In genomic region chr12:121536929-121537813, GRCh38 we compare ENCODE assay signal across 8 cellular contexts. TPM values are rescaled to one million over a fixed set of nuclear protein-coding genes. Genes with fewer than 3 reads are reported as not detected.
A peak's percentile ranks its signal among the peaks of the same experiment; 100 is the strongest.
DNase-seq lines count a peak whose midpoint lies in the region; ATAC-seq and TF ChIP-seq lines count a peak whose summit lies in the region.

No MANE protein-coding gene starts in this region.

- H3K27me3 Mint-ChIP-seq in Caco-2 (ENCODE audit: insufficient read depth, unreplicated experiment), result no peaks in the 10 kb centered on the region
- H3K27me3 Mint-ChIP-seq in activated T-helper 1 cell treated with anti-CD3 and anti-CD28 coated beads, Interleukin-12 subunit alpha, Interleukin-12 subunit beta, Interleukin-2, Interleukin-4 antibody, amounts not matched to agents 30 ng/mL and 10 ng/mL and 1 ng/mL, durations not matched to agents 14 hours and 24 hours and 36 hours (ENCODE audit: insufficient read depth), result peaks cover 4% of the 10 kb centered on the region
- no peaks in the 10 kb centered on the region for H3K27me3 Mint-ChIP-seq in natural killer cell (ENCODE audit: low read depth in 2 of 2)

- TF ChIP-seq CTCF in Caco-2 (IDR thresholded peaks at IDR 0.05; ENCODE audit: insufficient read depth in 1 of 2, low read depth in 1 of 2, low read length in 1 of 2, severe bottlenecking in 1 of 2, unreplicated experiment in 1 of 2) (no peak), OCI-LY1 (IDR thresholded peaks at IDR 0.05; ENCODE audit: low read length) (no peak), fibroblast of the aortic adventitia (IDR thresholded peaks at IDR 0.05; ENCODE audit: insufficient read depth, low read length) (no peak), natural killer cell (IDR thresholded peaks at IDR 0.05) (no peak), thyroid gland (IDR thresholded peaks at IDR 0.05) (peak in 1 of 6 experiments; percentile 2)

- no peaks in the 10 kb centered on the region for H3K9me3 Mint-ChIP-seq in Caco-2 (ENCODE audit: unreplicated experiment)
- no peaks in the 10 kb centered on the region for H3K9me3 Mint-ChIP-seq in activated T-helper 1 cell treated with anti-CD3 and anti-CD28 coated beads, Interleukin-12 subunit alpha, Interleukin-12 subunit beta, Interleukin-2, Interleukin-4 antibody, amounts not matched to agents 30 ng/mL and 10 ng/mL and 1 ng/mL, durations not matched to agents 14 hours and 24 hours and 36 hours
- no peaks in the 10 kb centered on the region for H3K9me3 Mint-ChIP-seq in natural killer cell

- peak in 1 of 2 donors; percentile 86 for TF ChIP-seq POLR2A in thyroid gland (IDR thresholded peaks at IDR 0.05)

- peak; percentile 60 for ATAC-seq in GM19397 (IDR thresholded peaks at IDR 0.05; ENCODE audit: unreplicated experiment)
- ATAC-seq in HG03460 (IDR thresholded peaks at IDR 0.05; ENCODE audit: unreplicated experiment), result peak; percentile 65
- peak; percentile 54 to 85 (median 74) for ATAC-seq in natural killer cell

- H3K4me1 Mint-ChIP-seq in Caco-2 (ENCODE audit: low read depth, unreplicated experiment), result peaks cover 17% of the 10 kb centered on the region
- H3K4me1 Mint-ChIP-seq in activated T-helper 1 cell treated with anti-CD3 and anti-CD28 coated beads, Interleukin-12 subunit alpha, Interleukin-12 subunit beta, Interleukin-2, Interleukin-4 antibody, amounts not matched to agents 30 ng/mL and 10 ng/mL and 1 ng/mL, durations not matched to agents 14 hours and 24 hours and 36 hours (ENCODE audit: low read depth), result peaks cover 34% of the 10 kb centered on the region
- H3K4me1 Mint-ChIP-seq in natural killer cell, result peaks cover 32 to 46% of the 10 kb centered on the region in 2 donors

- no TSS peak for BruUV-seq in Caco-2 (replicated peaks; lab: Mats Ljungman, UMichigan)

- H3K4me3 Mint-ChIP-seq in Caco-2 (ENCODE audit: unreplicated experiment) (peak overlapping the region; percentile 70), natural killer cell (peak overlapping the region; percentile 82)
- H3K4me3 Mint-ChIP-seq in activated T-helper 1 cell treated with anti-CD3 and anti-CD28 coated beads, Interleukin-12 subunit alpha, Interleukin-12 subunit beta, Interleukin-2, Interleukin-4 antibody, amounts not matched to agents 30 ng/mL and 10 ng/mL and 1 ng/mL, durations not matched to agents 14 hours and 24 hours and 36 hours, result peak overlapping the region; percentile 76

- H3K27ac Mint-ChIP-seq in Caco-2 (ENCODE audit: unreplicated experiment), result peak overlapping the region; percentile 45
- H3K27ac Mint-ChIP-seq in activated T-helper 1 cell treated with anti-CD3 and anti-CD28 coated beads, Interleukin-12 subunit alpha, Interleukin-12 subunit beta, Interleukin-2, Interleukin-4 antibody, amounts not matched to agents 30 ng/mL and 10 ng/mL and 1 ng/mL, durations not matched to agents 14 hours and 24 hours and 36 hours, result peak overlapping the region; percentile 12
- peak overlapping the region; percentile 82 to 83 for H3K27ac Mint-ChIP-seq in natural killer cell

- H3K79me2 ChIP-seq in OCI-LY1 (ENCODE audit: insufficient read depth, low read length), result no peaks in the 10 kb centered on the region

- peak overlapping the region; percentile 79 for H3K9ac ChIP-seq in OCI-LY1 (ENCODE audit: low read length)

- H3K36me3 Mint-ChIP-seq in Caco-2 (ENCODE audit: insufficient read depth, unreplicated experiment), result peaks cover 34% of the 10 kb centered on the region
- peaks cover 9% of the 10 kb centered on the region for H3K36me3 Mint-ChIP-seq in activated T-helper 1 cell treated with anti-CD3 and anti-CD28 coated beads, Interleukin-12 subunit alpha, Interleukin-12 subunit beta, Interleukin-2, Interleukin-4 antibody, amounts not matched to agents 30 ng/mL and 10 ng/mL and 1 ng/mL, durations not matched to agents 14 hours and 24 hours and 36 hours (ENCODE audit: low read depth)
- H3K36me3 Mint-ChIP-seq in natural killer cell, result no peaks in the 10 kb centered on the region

- no peaks in the 10 kb centered on the region; the same call in 1 of the 2 replicates for H3F3A ChIP-seq in OCI-LY1 (ENCODE audit: insufficient read depth, low read length)

- H3K9me2 ChIP-seq in OCI-LY1 (ENCODE audit: low read depth, low read length), result no peaks in the 10 kb centered on the region

- peaks cover 21% of the 10 kb centered on the region for H3K4me1 ChIP-seq in Caco-2
- H3K4me1 ChIP-seq in OCI-LY1 (ENCODE audit: insufficient read depth, low read length, severe bottlenecking), result peaks cover 39% of the 10 kb centered on the region
- H3K4me1 ChIP-seq in thyroid gland, result peaks cover 31 to 51% of the 10 kb centered on the region in 2 donors

- POLR2A ChIA-PET in Caco-2 (lab: Charles Lee), result interaction anchor here (0.5 kb wide), 1 partner anchor 184 kb away, joined by 3 read pairs; no protein-coding TSS in a partner anchor

- CTCF ChIA-PET in Caco-2 (lab: Charles Lee), result interaction anchor here (0.7 to 1.1 kb wide), 3 partner anchors 37 to 585 kb away, joined by 3 to 9 read pairs (median 3); no protein-coding TSS in a partner anchor

- H3K4me2 ChIP-seq in OCI-LY1 (ENCODE audit: low read length), result peak overlapping the region; percentile 91

- H3K9me3 ChIP-seq in Caco-2, result no peaks in the 10 kb centered on the region
- no peaks in the 10 kb centered on the region for H3K9me3 ChIP-seq in OCI-LY1 (ENCODE audit: low read length)
- no peaks in the 10 kb centered on the region for H3K9me3 ChIP-seq in thyroid gland

- intact Hi-C loops in Caco-2 (cut with micrococcal nuclease; ENCODE audit: unreplicated experiment) (loop anchor here (1.0 to 5.0 kb wide), 3 partner anchors 26 to 65 kb away; no protein-coding TSS in a partner anchor), natural killer cell (cut with micrococcal nuclease) (loop anchor here (1.0 to 5.0 kb wide), 3 partner anchors 20 to 55 kb away; no protein-coding TSS in a partner anchor), thyroid gland (cut with DNase I) (no loop called here)
- intact Hi-C loops in activated T-helper 1 cell treated with anti-CD3 and anti-CD28 coated beads, Interleukin-12 subunit alpha, Interleukin-12 subunit beta, Interleukin-2, Interleukin-4 antibody, amounts not matched to agents 30 ng/mL and 10 ng/mL and 1 ng/mL, durations not matched to agents 14 hours and 24 hours and 36 hours (cut with micrococcal nuclease), result loop anchor here (5.0 kb wide), 4 partner anchors 35 to 255 kb away; partner anchors contain the start of genes KDM2B and RHOF

- H3K27ac ChIP-seq in OCI-LY1 (ENCODE audit: low read depth, low read length, poor library complexity, severe bottlenecking) (peak overlapping the region; percentile 92), thyroid gland (peak overlapping the region; percentile 95 to 99 (median 96))

- WGBS in thyroid gland, 2 donors, result 0 to 2% methylated on average over 2 to 5 of the region's 71 CpGs

- no peaks in the 10 kb centered on the region for H3K27me3 ChIP-seq in Caco-2 (replicated peaks; ENCODE audit: control insufficient read depth, insufficient read depth, low read length)
- no peaks in the 10 kb centered on the region for H3K27me3 ChIP-seq in OCI-LY1 (ENCODE audit: insufficient read depth, low read length)
- H3K27me3 ChIP-seq in thyroid gland, result no peaks in the 10 kb centered on the region

- H2AFZ ChIP-seq in OCI-LY1 (ENCODE audit: low read length), result no peak overlapping the region

- H4K20me1 ChIP-seq in OCI-LY1 (ENCODE audit: insufficient read depth, low read length), result no peaks in the 10 kb centered on the region

- H3K36me3 ChIP-seq in Caco-2 (ENCODE audit: control insufficient read depth, insufficient read depth, low read length) (no peaks in the 10 kb centered on the region; the same call in 1 of the 2 replicates), OCI-LY1 (ENCODE audit: insufficient read depth, low read length) (peaks cover 9% of the 10 kb centered on the region; the same call in 1 of the 2 replicates), thyroid gland (no peaks in the 10 kb centered on the region)

- DNase-seq in Caco-2 (peak; percentile 79 to 85), fibroblast of the aortic adventitia (ENCODE audit: low read depth) (peak; percentile 73), natural killer cell (peak; percentile 68), thyroid gland (peak; percentile 98)
- peak; percentile 41 for DNase-seq in activated T-helper 1 cell treated with anti-CD3 and anti-CD28 coated beads, Interleukin-12 subunit alpha, Interleukin-12 subunit beta, Interleukin-2, Interleukin-4 antibody, amounts not matched to agents 30 ng/mL and 10 ng/mL and 1 ng/mL, durations not matched to agents 14 hours and 24 hours and 36 hours (ENCODE audit: low spot score)

- H3K4me3 ChIP-seq in Caco-2 (ENCODE audit: low read depth, low read length) (peak overlapping the region; percentile 65), OCI-LY1 (ENCODE audit: low read depth, low read length, poor library complexity, severe bottlenecking) (peak overlapping the region; percentile 73), fibroblast of the aortic adventitia (ENCODE audit: low read depth, low read length) (peak overlapping the region; percentile 60), thyroid gland (replicated peaks in 1 of 3) (peak overlapping the region; percentile 48 to 54 (median 53))

RNA-seq across cellular contexts. Expression of gene KDM2B, which starts 43.7 kb away (rescaled TPM):
- total RNA-seq in Caco-2 (2022) (47.7 and 48.4 TPM in 2 replicates), fibroblast of the aortic adventitia (ENCODE audit: low replicate concordance) (26.8 and 29.8 TPM in 2 replicates), natural killer cell (100 to 1,000 TPM in 1 of 3 donors, 10 to 100 TPM in 2; 97.3 to 106 (median 98.1) TPM), thyroid gland (10 to 100 TPM; 15.5 to 32.1 (median 21.2) TPM)
- 58.1 and 60.1 TPM in 2 replicates for total RNA-seq in activated T-helper 1 cell treated with anti-CD3 and anti-CD28 coated beads, Interleukin-12 subunit alpha, Interleukin-12 subunit beta, Interleukin-2, Interleukin-4 antibody, amounts not matched to agents 30 ng/mL and 10 ng/mL and 1 ng/mL, durations not matched to agents 14 hours and 24 hours and 36 hours

Comparison
In these comparisons a context has a peak if more than half of its experiments do, and no peak if none do; other contexts are left out.
1. Peak in every context shown above with its lines: DNase-seq, ATAC-seq, H3K4me3 ChIP-seq and H3K27ac ChIP-seq.
2. DNase-seq: peak in every context shown above with its lines; median percentile 98 in thyroid gland; 82 in Caco-2; 73 in fibroblast of the aortic adventitia; 68 in natural killer cell; 41 in activated T-helper 1 cell treated with anti-CD3 and anti-CD28 coated beads, Interleukin-12 subunit alpha, Interleukin-12 subunit beta, Interleukin-2, Interleukin-4 antibody, amounts not matched to agents 30 ng/mL and 10 ng/mL and 1 ng/mL, durations not matched to agents 14 hours and 24 hours and 36 hours.
3. H3K27ac Mint-ChIP-seq: peak in every context shown above with its lines; median percentile 82 in natural killer cell; 45 in Caco-2; 12 in activated T-helper 1 cell treated with anti-CD3 and anti-CD28 coated beads, Interleukin-12 subunit alpha, Interleukin-12 subunit beta, Interleukin-2, Interleukin-4 antibody, amounts not matched to agents 30 ng/mL and 10 ng/mL and 1 ng/mL, durations not matched to agents 14 hours and 24 hours and 36 hours.